In the genomic region with DNA sequence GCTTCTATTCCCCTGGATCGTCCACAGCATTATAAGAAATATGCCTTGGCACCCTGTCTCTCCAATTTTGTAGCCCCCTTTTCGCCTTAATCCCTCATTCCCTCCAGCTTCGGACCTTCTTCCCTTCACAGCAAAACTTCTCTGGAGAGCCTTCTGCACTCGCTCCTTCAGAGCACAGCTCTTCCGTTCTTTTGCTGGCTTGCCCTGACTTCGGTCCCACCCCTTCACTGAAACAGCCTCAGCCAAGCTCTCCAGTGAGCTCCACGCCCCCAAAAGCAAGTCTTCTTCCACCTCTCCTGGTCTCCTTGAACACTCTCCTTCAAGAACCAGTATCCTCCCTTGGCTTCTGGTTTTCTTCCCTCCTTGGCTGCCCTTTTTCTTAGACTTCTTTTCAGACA, we compare ENCODE assay signal across 8 cellular contexts. TPM values are rescaled to one million over a fixed set of nuclear protein-coding genes. Genes with fewer than 3 reads are reported as not detected.
A peak's percentile ranks its signal among the peaks of the same experiment; 100 is the strongest.
DNase-seq lines count a peak whose midpoint lies in the region; ATAC-seq and TF ChIP-seq lines count a peak whose summit lies in the region.

No MANE protein-coding gene starts in this region.

- H3K9me3 Mint-ChIP-seq in naive thymus-derived CD4-positive, alpha-beta T cell: no peaks in the 10 kb centered on the region

- TF ChIP-seq CTCF in OCI-LY7 (conservative IDR thresholded peaks at IDR 0.05; ENCODE audit: low read length): no peak

- peaks cover 22 to 48% (median 36%) of the 10 kb centered on the region in 5 donors for H3K27me3 Mint-ChIP-seq in naive thymus-derived CD4-positive, alpha-beta T cell

- H3K36me3 Mint-ChIP-seq in naive thymus-derived CD4-positive, alpha-beta T cell: peaks cover 0 to 3% (median 0%) of the 10 kb centered on the region in 5 donors

- no peaks in the 10 kb centered on the region for H3K36me3 ChIP-seq in HUES64 (ENCODE audit: insufficient read depth, low read length)
- no peaks in the 10 kb centered on the region for H3K36me3 ChIP-seq in ectodermal cell (ENCODE audit: control insufficient read depth, insufficient read depth, low read length)
- no peaks in the 10 kb centered on the region for H3K36me3 ChIP-seq in naive thymus-derived CD4-positive, alpha-beta T cell (ENCODE audit: control insufficient read depth in 2 of 3, insufficient read depth in 3 of 3, low read length in 3 of 3)
- H3K36me3 ChIP-seq in OCI-LY7 (ENCODE audit: insufficient read depth, low read length): no peaks in the 10 kb centered on the region

- POLR2A ChIA-PET in naive thymus-derived CD4-positive, alpha-beta T cell (lab: Charles Lee): interaction anchor here (0.7 kb wide), 1 partner anchor 924 kb away, joined by 3 read pairs; no protein-coding TSS in a partner anchor
- POLR2A ChIA-PET in OCI-LY7 (lab: Charles Lee): no interaction called here

- intact Hi-C loops in naive thymus-derived CD4-positive, alpha-beta T cell (cut with micrococcal nuclease): no loop called here
- intact Hi-C loops in OCI-LY7 (cut with micrococcal nuclease; ENCODE audit: unreplicated experiment): no loop called here

- BruUV-seq in OCI-LY7 (replicated peaks; lab: Mats Ljungman, UMichigan): no TSS peak

- H3K4me1 Mint-ChIP-seq in naive thymus-derived CD4-positive, alpha-beta T cell: peaks cover 9 to 38% (median 15%) of the 10 kb centered on the region in 7 donors

- no peak overlapping the region for H3K27ac ChIP-seq in HUES64 (ENCODE audit: low read depth, low read length)
- H3K27ac ChIP-seq in ectodermal cell (ENCODE audit: insufficient read depth, low read depth, low read length, poor library complexity, severe bottlenecking): no peak overlapping the region
- no peak overlapping the region for H3K27ac ChIP-seq in naive thymus-derived CD4-positive, alpha-beta T cell (ENCODE audit: low read depth, low read length)
- H3K27ac ChIP-seq in OCI-LY7 (ENCODE audit: low read depth, low read length, poor library complexity, severe bottlenecking): no peak overlapping the region

- peak; percentile 72 for DNase-seq in AG08396 (ENCODE audit: low spot score)
- DNase-seq in naive thymus-derived CD4-positive, alpha-beta T cell: no peak
- no peak for DNase-seq in OCI-LY7 (ENCODE audit: low spot score)
- no peak for DNase-seq in NCI-H1417 treated with DMSO at 0.1 percent for 48 hours (lab: John Stamatoyannopoulos, UW)
- no peak for DNase-seq in T-helper 9 cell

- no peaks in the 10 kb centered on the region for H3K9me3 ChIP-seq in HUES64 (ENCODE audit: insufficient read depth, low read depth, low read length)
- no peaks in the 10 kb centered on the region for H3K9me3 ChIP-seq in ectodermal cell (ENCODE audit: control insufficient read depth, low read length)
- H3K9me3 ChIP-seq in naive thymus-derived CD4-positive, alpha-beta T cell (ENCODE audit: control insufficient read depth in 2 of 3, low read length in 3 of 3): no peaks in the 10 kb centered on the region
- H3K9me3 ChIP-seq in OCI-LY7 (ENCODE audit: low read length): no peaks in the 10 kb centered on the region

- CTCF ChIA-PET in naive thymus-derived CD4-positive, alpha-beta T cell (lab: Charles Lee): interaction anchor here (0.6 kb wide), 1 partner anchor 822 kb away, joined by 3 read pairs; no protein-coding TSS in a partner anchor
- CTCF ChIA-PET in OCI-LY7 (lab: Charles Lee; ENCODE audit: unreplicated experiment): no interaction called here

- no peak for ATAC-seq in naive thymus-derived CD4-positive, alpha-beta T cell
- ATAC-seq in HG03135 (IDR thresholded peaks at IDR 0.05; ENCODE audit: unreplicated experiment): no peak

- no peaks in the 10 kb centered on the region for H3K9me2 ChIP-seq in OCI-LY7 (ENCODE audit: insufficient read depth, low read length)

- H2AFZ ChIP-seq in OCI-LY7 (ENCODE audit: low read length): no peak overlapping the region

- WGBS in HUES64: 15% methylated on average over 7 of the region's 7 CpGs
- WGBS in ectodermal cell, 2 experiments: 10 to 15% methylated on average over 7 of the region's 7 CpGs

- H3K4me2 ChIP-seq in OCI-LY7 (ENCODE audit: low read length): no peak overlapping the region

- H3K79me2 ChIP-seq in OCI-LY7 (ENCODE audit: insufficient read depth, low read depth, low read length): no peaks in the 10 kb centered on the region

- no peak overlapping the region for H3K9ac ChIP-seq in HUES64 (ENCODE audit: low read depth, low read length)

- H3K4me3 ChIP-seq in HUES64 (ENCODE audit: low read length) (peak overlapping the region; percentile 82), ectodermal cell (ENCODE audit: insufficient read depth, low read depth, low read length) (peak overlapping the region; percentile 53), OCI-LY7 (ENCODE audit: low read depth, low read length, poor library complexity, severe bottlenecking) (no peak overlapping the region)
- no peak overlapping the region for H3K4me3 ChIP-seq in naive thymus-derived CD4-positive, alpha-beta T cell (ENCODE audit: low read length)

- H3K27me3 ChIP-seq in HUES64 (ENCODE audit: insufficient read depth, low read length): peaks cover 15% of the 10 kb centered on the region
- H3K27me3 ChIP-seq in ectodermal cell (ENCODE audit: control insufficient read depth, insufficient read depth, low read length, poor library complexity, severe bottlenecking): peaks cover 31% of the 10 kb centered on the region
- peaks cover 0 to 8% of the 10 kb centered on the region in 2 donors for H3K27me3 ChIP-seq in naive thymus-derived CD4-positive, alpha-beta T cell (ENCODE audit: control insufficient read depth in 2 of 2, insufficient read depth in 2 of 2, low read length in 2 of 2)

- H4K20me1 ChIP-seq in OCI-LY7 (ENCODE audit: insufficient read depth, low read length): no peaks in the 10 kb centered on the region

- peak overlapping the region in 1 of 9 donors; percentile 29 for H3K27ac Mint-ChIP-seq in naive thymus-derived CD4-positive, alpha-beta T cell

- H3K4me1 ChIP-seq in HUES64 (ENCODE audit: insufficient read depth, low read length) (peaks cover 2% of the 10 kb centered on the region; the same call in 1 of the 2 replicates), ectodermal cell (ENCODE audit: control insufficient read depth, insufficient read depth, low read length) (peaks cover 19% of the 10 kb centered on the region), OCI-LY7 (ENCODE audit: insufficient read depth, low read length, poor library complexity, severe bottlenecking) (no peaks in the 10 kb centered on the region)
- no peaks in the 10 kb centered on the region for H3K4me1 ChIP-seq in naive thymus-derived CD4-positive, alpha-beta T cell (ENCODE audit: control insufficient read depth in 2 of 2, insufficient read depth in 2 of 2, low read length in 2 of 2)

- H3K4me3 Mint-ChIP-seq in naive thymus-derived CD4-positive, alpha-beta T cell: peak overlapping the region; percentile 66 to 87 (median 77)

RNA-seq across cellular contexts. Expression of a gene that starts 1.5 kb away (rescaled TPM):
- 7.8 TPM for polyA plus RNA-seq in HUES64 (2013, experiment 1 of 2)
- polyA plus RNA-seq in HUES64 (2013, experiment 2 of 2): 8.1 TPM
- polyA plus RNA-seq in ectodermal cell (2013, experiment 1 of 4): 14.3 TPM
- 9.5 TPM for polyA plus RNA-seq in ectodermal cell (2013, experiment 2 of 4)
- 12.4 TPM for polyA plus RNA-seq in ectodermal cell (2013, experiment 3 of 4)
- 12.8 TPM for polyA plus RNA-seq in ectodermal cell (2013, experiment 4 of 4)
- total RNA-seq in naive thymus-derived CD4-positive, alpha-beta T cell: 10 to 100 TPM in 1 of 5 experiments, 1 to 10 TPM in 2, under 1 TPM in 2; 0.95 to 10.8 (median 1.8) TPM
- not detected for polyA plus RNA-seq in naive thymus-derived CD4-positive, alpha-beta T cell
- 0.28 TPM in 1 of 2 replicates, not detected in the other for total RNA-seq in OCI-LY7 (2014; rRNA removed; shearing (Covaris generic))
- total RNA-seq in OCI-LY7 (2022): 0.51 TPM in 1 of 2 replicates, not detected in the other

Comparison
In these comparisons a context has a peak if more than half of its experiments do, and no peak if none do; other contexts are left out.
1. H3K4me3 ChIP-seq: peak in HUES64 (single experiment) and ectodermal cell (single experiment); none in naive thymus-derived CD4-positive, alpha-beta T cell (single experiment) and OCI-LY7 (single experiment).